Comparison of ENCODE assay signal across 8 cellular contexts in the genomic region with DNA sequence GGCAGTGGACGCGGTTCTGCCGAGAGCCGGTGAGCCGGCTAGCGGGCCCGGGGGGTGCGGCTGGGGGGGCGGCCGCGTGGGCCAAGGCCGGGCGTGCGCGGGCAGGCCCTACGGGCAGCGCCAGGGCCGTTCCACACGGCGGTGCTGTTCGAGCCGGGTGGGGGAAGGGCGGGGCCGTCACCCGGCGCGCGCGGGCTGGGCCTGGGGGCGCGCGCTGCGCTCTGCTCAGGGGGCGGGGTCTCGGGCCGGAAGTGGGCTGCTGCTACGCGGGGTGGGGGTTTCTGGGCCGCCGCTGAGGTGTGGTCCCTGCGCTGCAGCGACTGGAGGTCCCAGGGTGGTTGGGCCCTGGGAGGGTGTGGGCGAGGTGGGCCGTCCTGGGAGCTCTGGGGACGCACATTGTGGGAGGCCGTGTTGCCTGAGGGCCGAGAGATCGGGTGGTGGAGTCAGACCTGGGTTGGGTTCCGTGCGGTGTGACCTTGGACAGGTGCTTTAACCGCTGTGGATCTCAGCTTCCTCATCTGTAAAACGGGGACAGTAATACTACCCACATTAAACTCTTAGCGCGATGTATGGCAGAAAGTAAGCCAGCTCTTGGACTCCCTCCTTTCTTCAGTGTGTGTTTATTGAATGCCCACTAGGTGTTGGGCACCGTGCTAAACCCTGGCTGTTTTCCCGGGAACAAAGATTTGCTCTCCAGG. TPM values are rescaled to one million over a fixed set of nuclear protein-coding genes. Genes with fewer than 3 reads are reported as not detected.
DNase-seq lines count a peak whose midpoint lies in the region; ATAC-seq and TF ChIP-seq lines count a peak whose summit lies in the region.

No MANE protein-coding gene starts in this region.

- CTCF ChIA-PET in activated CD4-positive, alpha-beta memory T cell treated with anti-CD3 and anti-CD28 coated beads, Interleukin-2, amount 10 ng/mL, durations not matched to agents 7 days and 5 days (lab: Charles Lee), result interaction anchor here (0.5 to 1.6 kb wide), 5 partner anchors 9 to 146 kb away, joined by 3 to 6 read pairs (median 3); a partner anchor contains a TSS

- H3K4me1 Mint-ChIP-seq in activated CD4-positive, alpha-beta memory T cell treated with anti-CD3 and anti-CD28 coated beads, Interleukin-2, amount 10 ng/mL, durations not matched to agents 7 days and 5 days, result peaks cover 40% of the 10 kb centered on the region
- peaks cover 18% of the 10 kb centered on the region for H3K4me1 Mint-ChIP-seq in endothelial cell (ENCODE audit: unreplicated experiment)

- peak overlapping the region; percentile 98 for H3K27ac Mint-ChIP-seq in activated CD4-positive, alpha-beta memory T cell treated with anti-CD3 and anti-CD28 coated beads, Interleukin-2, amount 10 ng/mL, durations not matched to agents 7 days and 5 days
- H3K27ac Mint-ChIP-seq in endothelial cell (ENCODE audit: unreplicated experiment), result peak overlapping the region; percentile 95

- H3K4me3 Mint-ChIP-seq in activated CD4-positive, alpha-beta memory T cell treated with anti-CD3 and anti-CD28 coated beads, Interleukin-2, amount 10 ng/mL, durations not matched to agents 7 days and 5 days, result peak overlapping the region; percentile 99
- H3K4me3 Mint-ChIP-seq in endothelial cell (ENCODE audit: unreplicated experiment), result peak overlapping the region; percentile 98

- H3K27me3 Mint-ChIP-seq in activated CD4-positive, alpha-beta memory T cell treated with anti-CD3 and anti-CD28 coated beads, Interleukin-2, amount 10 ng/mL, durations not matched to agents 7 days and 5 days, result no peaks in the 10 kb centered on the region
- peaks cover 9% of the 10 kb centered on the region for H3K27me3 Mint-ChIP-seq in endothelial cell (ENCODE audit: unreplicated experiment)

- TF ChIP-seq CTCF in AG09309 (IDR thresholded peaks at IDR 0.05; ENCODE audit: control insufficient read depth, insufficient read depth, low read depth, low read length, missing control alignments), result peak; percentile 1
- TF ChIP-seq CTCF in endothelial cell (IDR thresholded peaks at IDR 0.05; ENCODE audit: unreplicated experiment), result no peak

- H3K4me3 ChIP-seq in AG09309 (ENCODE audit: control insufficient read depth, low read depth, low read length), result peak overlapping the region; percentile 94

- no peaks in the 10 kb centered on the region for H3K9me3 Mint-ChIP-seq in activated CD4-positive, alpha-beta memory T cell treated with anti-CD3 and anti-CD28 coated beads, Interleukin-2, amount 10 ng/mL, durations not matched to agents 7 days and 5 days
- H3K9me3 Mint-ChIP-seq in endothelial cell (ENCODE audit: unreplicated experiment), result no peaks in the 10 kb centered on the region

- ATAC-seq in GM18861 (IDR thresholded peaks at IDR 0.05; ENCODE audit: unreplicated experiment) (peak; percentile 36), HG03064 (IDR thresholded peaks at IDR 0.05; ENCODE audit: low read depth, unreplicated experiment) (peak; percentile 52)

- POLR2A ChIA-PET in activated CD4-positive, alpha-beta memory T cell treated with anti-CD3 and anti-CD28 coated beads, Interleukin-2, amount 10 ng/mL, durations not matched to agents 7 days and 5 days (lab: Charles Lee), result interaction anchor here (1.0 to 3.8 kb wide), 11 partner anchors 9 to 535 kb away, joined by 3 to 18 read pairs (median 4); a partner anchor contains a TSS

- DNase-seq in AG09309 (ENCODE audit: low read depth), result no peak
- peak; percentile 37 for DNase-seq in NCI-H226
- DNase-seq in activated CD4-positive, alpha-beta memory T cell treated with anti-CD3 and anti-CD28 coated beads, Interleukin-2, amount 10 ng/mL, durations not matched to agents 7 days and 5 days, result peak; percentile 82
- DNase-seq in endothelial cell (ENCODE audit: low spot score), result peak; percentile 83
- DNase-seq in myocyte (ENCODE audit: low read depth), result peak; percentile 74
- peak; percentile 77 to 99 (median 93) for DNase-seq in stimulated activated naive CD4-positive, alpha-beta T cell (lab: John Stamatoyannopoulos, UW)

- H3K36me3 Mint-ChIP-seq in activated CD4-positive, alpha-beta memory T cell treated with anti-CD3 and anti-CD28 coated beads, Interleukin-2, amount 10 ng/mL, durations not matched to agents 7 days and 5 days (ENCODE audit: low read depth), result peaks cover 26% of the 10 kb centered on the region
- H3K36me3 Mint-ChIP-seq in endothelial cell (ENCODE audit: low read depth, unreplicated experiment), result no peaks in the 10 kb centered on the region

RNA-seq across cellular contexts. Expression of a gene that starts 0.4 kb away (rescaled TPM):
- total RNA-seq in activated CD4-positive, alpha-beta memory T cell treated with anti-CD3 and anti-CD28 coated beads, Interleukin-2, amount 10 ng/mL, durations not matched to agents 7 days and 5 days, result 100 to 1,000 TPM; 134 to 135 TPM
- total RNA-seq in endothelial cell (ENCODE audit: unreplicated experiment), result 131 TPM
- 110 and 140 TPM in 2 replicates for total RNA-seq in myocyte
- polyA plus RNA-seq in myocyte (2012), result 78.8 TPM

RNA-seq across cellular contexts. Expression of a gene that starts 38.6 kb away (rescaled TPM):
- under 1 TPM; 0.25 to 0.55 TPM for total RNA-seq in activated CD4-positive, alpha-beta memory T cell treated with anti-CD3 and anti-CD28 coated beads, Interleukin-2, amount 10 ng/mL, durations not matched to agents 7 days and 5 days
- total RNA-seq in endothelial cell (ENCODE audit: unreplicated experiment) (1.1 TPM), myocyte (0.83 TPM in 1 of 2 replicates, not detected in the other)
- 0.16 TPM for polyA plus RNA-seq in myocyte (2012)

RNA-seq across cellular contexts. Expression of a gene that starts 58.0 kb away (rescaled TPM):
- 1 to 10 TPM; 2.2 to 2.4 TPM for total RNA-seq in activated CD4-positive, alpha-beta memory T cell treated with anti-CD3 and anti-CD28 coated beads, Interleukin-2, amount 10 ng/mL, durations not matched to agents 7 days and 5 days
- total RNA-seq in endothelial cell (ENCODE audit: unreplicated experiment) (77.9 TPM), myocyte (0.59 and 1.5 TPM in 2 replicates)
- 0.52 TPM for polyA plus RNA-seq in myocyte (2012)

Comparison
In these comparisons a context has a peak if more than half of its experiments do, and no peak if none do; other contexts are left out.
1. RNA of a gene that starts 58.0 kb away (total RNA-seq): 77.9 TPM in endothelial cell (single experiment); 2.2 to 2.4 TPM in activated CD4-positive, alpha-beta memory T cell treated with anti-CD3 and anti-CD28 coated beads, Interleukin-2, amount 10 ng/mL, durations not matched to agents 7 days and 5 days and 0.59 to 1.5 TPM in myocyte; every median in the first group is over 10 times any median in the second.